In the genomic region with DNA sequence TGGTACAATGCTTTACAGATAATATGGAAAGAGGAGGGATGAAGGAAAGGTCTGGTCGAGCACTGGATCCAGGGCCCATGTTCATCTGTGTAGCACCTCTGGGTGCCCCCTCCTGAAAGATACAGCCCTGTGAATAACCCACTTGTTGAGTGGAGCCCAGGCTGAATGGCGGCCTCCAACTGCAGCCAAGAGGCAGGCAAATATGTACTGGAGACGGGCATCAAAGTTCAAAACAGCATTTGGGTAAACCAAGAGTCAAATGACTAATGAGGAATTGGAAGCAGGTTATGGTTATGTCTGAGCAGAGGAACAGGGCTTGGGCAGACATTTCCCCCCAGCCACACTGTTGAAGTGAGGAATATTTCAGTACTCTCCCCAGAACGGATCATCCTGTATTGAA, we compare ENCODE assay signal across 8 cellular contexts. TPM values are rescaled to one million over a fixed set of nuclear protein-coding genes. Genes with fewer than 3 reads are reported as not detected.
"Had no signal": no experiment of that assay in that cellular context is flagged by ENCODE, and none has a peak within 500 bp of the region (broad histone marks: within the 10 kb centered on the region; RNA-seq: fewer than 3 reads in every experiment).

No MANE protein-coding gene starts in this region.

- DNase-seq: H9, HCEC 1CT, IMR-90, KG1 had no signal

- ATAC-seq: K562 had no signal

- H3K27ac ChIP-seq: HL-60 had no signal

- H3K4me3 Mint-ChIP-seq: H9 had no signal

- H3K4me3 ChIP-seq: K562 had no signal

RNA-seq across cellular contexts. Expression of gene C9, which starts 1.1 kb away (rescaled TPM):
- total RNA-seq: H1, H9, HT1080, IMR-90 had no signal
- polyA plus RNA-seq: H1, IMR-90 had no signal
